In the genomic region with DNA sequence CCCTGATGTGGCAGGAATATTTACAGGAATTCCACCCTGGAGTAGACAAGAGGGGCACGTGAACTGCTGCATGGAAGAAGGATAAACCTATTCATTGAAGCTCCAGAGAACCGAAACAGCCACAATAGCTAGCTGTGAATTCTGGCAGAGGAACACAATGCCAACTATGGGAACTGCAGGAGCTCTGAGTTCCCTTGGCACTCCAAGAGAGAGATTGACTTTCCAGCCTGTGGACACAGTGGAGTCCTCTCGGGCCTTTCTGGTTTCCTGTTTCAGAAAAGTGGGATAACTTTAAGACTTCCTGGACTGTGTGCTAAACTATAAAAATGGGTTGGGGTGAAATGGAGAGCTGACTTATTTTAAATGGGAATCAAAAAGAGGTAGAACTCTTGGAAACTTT, we compare ENCODE assay signal across 18 cellular contexts. TPM values are rescaled to one million over a fixed set of nuclear protein-coding genes. Genes with fewer than 3 reads are reported as not detected.
"Had no signal": no experiment of that assay in that cellular context is flagged by ENCODE, and none has a peak within 500 bp of the region (broad histone marks: within the 10 kb centered on the region; RNA-seq: fewer than 3 reads in every experiment).

No MANE protein-coding gene starts in this region.

- H3K27me3 ChIP-seq: thyroid gland had no signal

- H3K4me3 Mint-ChIP-seq: activated naive CD4-positive, alpha-beta T cell treated with anti-CD3 and anti-CD28 coated beads for 36 hours; activated naive CD8-positive, alpha-beta T cell treated with anti-CD3 and anti-CD28 coated beads, Interleukin-2, amount 50 U/mL, for 24 hours; activated T-cell treated with anti-CD3 and anti-CD28 coated beads, Interleukin-2, amount 50 U/mL, for 4 hours; mesothelial cell of epicardium; stimulated activated naive CD8-positive, alpha-beta T cell treated with anti-CD3 and anti-CD28 coated beads, Interleukin-15, Interleukin-2, amounts not matched to agents 100 ng/mL and 50 ng/mL, for 24 hours; T-helper 17 cell had no signal

- H3K9me3 ChIP-seq: thyroid gland had no signal

- DNase-seq: activated CD4-positive, alpha-beta T cell treated with anti-CD3 and anti-CD28 coated beads for 48 hours; activated naive CD4-positive, alpha-beta T cell treated with anti-CD3 and anti-CD28 coated beads for 36 hours; activated naive CD8-positive, alpha-beta T cell treated with anti-CD3 and anti-CD28 coated beads, Interleukin-2, amount 50 U/mL, for 24 hours; activated T-cell treated with anti-CD3 and anti-CD28 coated beads, Interleukin-2, amount 50 U/mL, for 4 hours; kidney; naive thymus-derived CD8-positive, alpha-beta T cell; stimulated activated CD4-positive, alpha-beta T cell treated with anti-CD3 and anti-CD28 coated beads, Interleukin-12 subunit alpha, Interleukin-12 subunit beta, amount 100 ng/mL, for 4 hours; stimulated activated CD4-positive, alpha-beta T cell treated with anti-CD3 and anti-CD28 coated beads, Interleukin-4, amount 100 ng/mL, for 4 hours; substantia nigra; SW 1271; T-helper 17 cell; thyroid gland had no signal

- H3K4me1 Mint-ChIP-seq: mesothelial cell of epicardium had no signal

- ATAC-seq: activated naive CD8-positive, alpha-beta T cell treated with anti-CD3 and anti-CD28 coated beads, Interleukin-2, amount 50 U/mL, for 24 hours; activated T-cell treated with anti-CD3 and anti-CD28 coated beads, Interleukin-2, amount 50 U/mL, for 4 hours; naive thymus-derived CD8-positive, alpha-beta T cell; T-helper 17 cell had no signal

- H3K27ac ChIP-seq: epithelial cell of prostate, thyroid gland had no signal

- H3K36me3 ChIP-seq: thyroid gland had no signal

- H3K27ac Mint-ChIP-seq: activated naive CD4-positive, alpha-beta T cell treated with anti-CD3 and anti-CD28 coated beads for 36 hours; activated naive CD8-positive, alpha-beta T cell treated with anti-CD3 and anti-CD28 coated beads, Interleukin-2, amount 50 U/mL, for 24 hours; activated T-helper 2 cell treated with anti-CD3 and anti-CD28 coated beads, Interferon-gamma antibody, Interleukin-2, Interleukin-4, amounts not matched to agents 10 μg/mL and 5 μg/mL and 100 μg/mL, durations not matched to agents 14 hours and 24 hours and 36 hours; mesothelial cell of epicardium; naive thymus-derived CD8-positive, alpha-beta T cell; progenitor cell of endocrine pancreas; stimulated activated naive CD8-positive, alpha-beta T cell treated with anti-CD3 and anti-CD28 coated beads, Interleukin-15, Interleukin-2, amounts not matched to agents 100 ng/mL and 50 ng/mL, for 24 hours; T-helper 17 cell had no signal

- H3K4me3 ChIP-seq: thyroid gland had no signal

RNA-seq across cellular contexts. Expression of a gene that starts 11.9 kb away (rescaled TPM):
- total RNA-seq: lung microvascular endothelial cell had no signal
